Comparison of ENCODE assay signal across 8 cellular contexts in genomic region chr16:27318399-27319256, GRCh38. TPM values are rescaled to one million over a fixed set of nuclear protein-coding genes. Genes with fewer than 3 reads are reported as not detected.
DNase-seq lines count a peak whose midpoint lies in the region; ATAC-seq and TF ChIP-seq lines count a peak whose summit lies in the region.

No MANE protein-coding gene starts in this region.

- WGBS in esophagus squamous epithelium, 2 donors = 18 to 28% methylated on average over 6 to 11 of the region's 18 CpGs
- WGBS in prostate gland = 30% methylated on average over 18 of the region's 18 CpGs

- DNase-seq in activated T-cell treated with anti-CD3 and anti-CD28 coated beads for 1 hour (ENCODE audit: low read depth) (peak; percentile 17), activated T-cell treated with anti-CD3 and anti-CD28 coated beads for 4 hours (no peak), esophagus squamous epithelium (lab: John Stamatoyannopoulos, UW) (no peak), prostate gland (ENCODE audit: low spot score) (no peak), DMS 273 treated with DMSO at 0.1 percent for 48 hours (lab: John Stamatoyannopoulos, UW) (no peak), NCI-H345 treated with DMSO at 0.1 percent for 48 hours (lab: John Stamatoyannopoulos, UW; ENCODE audit: unreplicated experiment) (no peak)
- peak; percentile 84 for DNase-seq in activated CD8-positive, alpha-beta T cell treated with anti-CD3 and anti-CD28 coated beads for 36 hours

- no peak for TF ChIP-seq POLR2A in esophagus squamous epithelium (IDR thresholded peaks at IDR 0.05)
- no peak for TF ChIP-seq POLR2A in prostate gland (IDR thresholded peaks at IDR 0.05)

- peak overlapping the region; percentile 98 for H3K27ac Mint-ChIP-seq in activated CD8-positive, alpha-beta T cell treated with anti-CD3 and anti-CD28 coated beads for 36 hours

- H3K4me1 ChIP-seq in esophagus squamous epithelium (peaks cover 79 to 93% (median 79%) of the 10 kb centered on the region in 3 donors), prostate gland (replicated peaks) (peaks cover 6% of the 10 kb centered on the region)

- peaks cover 59% of the 10 kb centered on the region for H3K4me1 Mint-ChIP-seq in activated CD8-positive, alpha-beta T cell treated with anti-CD3 and anti-CD28 coated beads for 36 hours (ENCODE audit: low read depth)

- H3K4me3 Mint-ChIP-seq in activated CD8-positive, alpha-beta T cell treated with anti-CD3 and anti-CD28 coated beads for 36 hours = peak overlapping the region; percentile 89

- POLR2A ChIA-PET in activated CD8-positive, alpha-beta T cell treated with anti-CD3 and anti-CD28 coated beads for 36 hours (lab: Charles Lee) = interaction anchor here (0.9 to 13.3 kb wide), 33 partner anchors 9 to 149 kb away, joined by 3 to 257 read pairs (median 4); partner anchors contain the start of genes IL21R and NSMCE1

- peaks cover 91% of the 10 kb centered on the region for H3K36me3 Mint-ChIP-seq in activated CD8-positive, alpha-beta T cell treated with anti-CD3 and anti-CD28 coated beads for 36 hours (ENCODE audit: low read depth)

- H3K9me3 Mint-ChIP-seq in activated CD8-positive, alpha-beta T cell treated with anti-CD3 and anti-CD28 coated beads for 36 hours = no peaks in the 10 kb centered on the region

- TF ChIP-seq CTCF in activated CD8-positive, alpha-beta T cell treated with anti-CD3 and anti-CD28 coated beads for 36 hours (IDR thresholded peaks at IDR 0.05) = no peak
- no peak for TF ChIP-seq CTCF in esophagus squamous epithelium (IDR thresholded peaks at IDR 0.05)
- TF ChIP-seq CTCF in prostate gland (IDR thresholded peaks at IDR 0.05) = no peak

- H3K9me3 ChIP-seq in esophagus squamous epithelium (no peaks in the 10 kb centered on the region), prostate gland (no peaks in the 10 kb centered on the region)

- H3K4me3 ChIP-seq in esophagus squamous epithelium (peak overlapping the region; percentile 9 to 98 (median 55)), prostate gland (no peak overlapping the region)

- CTCF ChIA-PET in activated CD8-positive, alpha-beta T cell treated with anti-CD3 and anti-CD28 coated beads for 36 hours (lab: Charles Lee) = interaction anchor here (0.9 to 9.7 kb wide), 24 partner anchors 9 to 209 kb away, joined by 3 to 203 read pairs (median 4); partner anchors contain the start of gene IL21R

- H3K27me3 ChIP-seq in esophagus squamous epithelium = no peaks in the 10 kb centered on the region
- H3K27me3 ChIP-seq in prostate gland (replicated peaks; ENCODE audit: insufficient read depth) = no peaks in the 10 kb centered on the region

- peak; percentile 76 for ATAC-seq in activated CD8-positive, alpha-beta T cell treated with anti-CD3 and anti-CD28 coated beads for 36 hours
- ATAC-seq in GM21528 (IDR thresholded peaks at IDR 0.05; ENCODE audit: low FRiP score, unreplicated experiment) = no peak

- intact Hi-C loops in activated CD8-positive, alpha-beta T cell treated with anti-CD3 and anti-CD28 coated beads for 36 hours (cut with micrococcal nuclease) = loop anchor here (1.0 to 5.0 kb wide), 3 partner anchors 46 to 65 kb away; no protein-coding TSS in a partner anchor
- intact Hi-C loops in esophagus squamous epithelium (cut with DNase I) (no loop called here), prostate gland (cut with DNase I) (loop anchor here (5.0 kb wide), 2 partner anchors 56 to 76 kb away; no protein-coding TSS in a partner anchor)

- H3K27me3 Mint-ChIP-seq in activated CD8-positive, alpha-beta T cell treated with anti-CD3 and anti-CD28 coated beads for 36 hours = no peaks in the 10 kb centered on the region

- H3K36me3 ChIP-seq in esophagus squamous epithelium (peaks cover 0 to 7% (median 0%) of the 10 kb centered on the region in 3 donors), prostate gland (no peaks in the 10 kb centered on the region)

- H3K27ac ChIP-seq in esophagus squamous epithelium (peak overlapping the region; percentile 97 to 100 (median 99)), prostate gland (peak overlapping the region; percentile 47 to 91)

RNA-seq across cellular contexts. Expression of gene IL4R, which starts 4.9 kb away (rescaled TPM):
- total RNA-seq in activated CD8-positive, alpha-beta T cell treated with anti-CD3 and anti-CD28 coated beads for 36 hours = 100 to 1,000 TPM; 236 to 245 TPM
- total RNA-seq in esophagus squamous epithelium (10 to 100 TPM; 84.9 to 97.9 (median 89.8) TPM), prostate gland (10 to 100 TPM; 30.7 to 89.2 TPM)

RNA-seq across cellular contexts. Expression of gene NSMCE1, which starts 50.1 kb away (rescaled TPM):
- total RNA-seq in activated CD8-positive, alpha-beta T cell treated with anti-CD3 and anti-CD28 coated beads for 36 hours = 100 to 1,000 TPM; 150 to 156 TPM
- total RNA-seq in esophagus squamous epithelium (10 to 100 TPM; 22.4 to 92.4 (median 29.5) TPM), prostate gland (10 to 100 TPM; 55.4 to 71.7 TPM)

Comparison
In these comparisons a context has a peak if more than half of its experiments do, and no peak if none do; other contexts are left out.
1. DNase-seq: peak in activated T-cell treated with anti-CD3 and anti-CD28 coated beads for 1 hour (single experiment) and activated CD8-positive, alpha-beta T cell treated with anti-CD3 and anti-CD28 coated beads for 36 hours (single experiment); none in activated T-cell treated with anti-CD3 and anti-CD28 coated beads for 4 hours (single experiment), esophagus squamous epithelium (single experiment), prostate gland (single experiment), DMS 273 treated with DMSO at 0.1 percent for 48 hours (single experiment) and NCI-H345 treated with DMSO at 0.1 percent for 48 hours (single experiment).
2. H3K4me3 ChIP-seq: peak in esophagus squamous epithelium (4 of 4); none in prostate gland (0 of 2).